10 cellular contexts compared by ENCODE assay signal in genomic region chr2:9174771-9175441, GRCh38. TPM values are rescaled to one million over a fixed set of nuclear protein-coding genes. Genes with fewer than 3 reads are reported as not detected.
DNase-seq lines count a peak whose midpoint lies in the region; ATAC-seq and TF ChIP-seq lines count a peak whose summit lies in the region.
"Had no signal": no experiment of that assay in that cellular context is flagged by ENCODE, and none has a peak within 500 bp of the region (broad histone marks: within the 10 kb centered on the region; RNA-seq: fewer than 3 reads in every experiment).

No MANE protein-coding gene starts in this region.

- DNase-seq in Jurkat, Clone E6-1 (ENCODE audit: low read depth, low spot score): peak; percentile 29
- DNase-seq in islet precursor cell (peak; percentile 94), mesenteric fat pad (ENCODE audit: low spot score) (no peak), left ventricle myocardium superior (no peak)
- DNase-seq in activated CD8-positive, alpha-beta memory T cell treated with anti-CD3 and anti-CD28 coated beads, Interleukin-2, amount 50 U/mL, for 48 hours: no peak
- DNase-seq: activated naive CD8-positive, alpha-beta T cell treated with anti-CD3 and anti-CD28 coated beads, Interleukin-2, amount 10 ng/mL, durations not matched to agents 7 days and 5 days; NCI-H2081 treated with DMSO at 0.1 percent for 48 hours had no signal

- ATAC-seq in SK-N-SH treated with all-trans-retinoic acid at 6 μM for 48 hours (peak; percentile 89), HG02884 (IDR thresholded peaks at IDR 0.05; ENCODE audit: unreplicated experiment) (no peak), left ventricle myocardium superior (no peak)

- peaks cover 0 to 11% (median 0%) of the 10 kb centered on the region in 11 experiments; a peak in 4 of 22 replicates for H3K9me3 ChIP-seq in BLaER1 treated with 17β-estradiol and CSF1 and Interleukin-3, amounts not matched to agents 10 nM and 100 nM (replicated peaks in 1 of 11)

- H3K27me3 ChIP-seq in BLaER1 treated with 17β-estradiol and CSF1 and Interleukin-3, amounts not matched to agents 10 nM and 100 nM: no peaks in the 10 kb centered on the region

- no peak overlapping the region for H3K4me3 ChIP-seq in BLaER1 treated with 17β-estradiol and CSF1 and Interleukin-3, amounts not matched to agents 10 nM and 100 nM
- H3K4me3 ChIP-seq in Jurkat, Clone E6-1 (ENCODE audit: low read length): no peak overlapping the region

- H3K4me1 ChIP-seq in BLaER1 treated with 17β-estradiol and CSF1 and Interleukin-3, amounts not matched to agents 10 nM and 100 nM: peaks cover 48 to 57% (median 52%) of the 10 kb centered on the region in 10 experiments

- intact Hi-C loops in left ventricle myocardium superior (cut with micrococcal nuclease): no loop called here

- H3K9ac ChIP-seq in BLaER1 treated with 17β-estradiol and CSF1 and Interleukin-3, amounts not matched to agents 10 nM and 100 nM: peak overlapping the region in 3 of 11 experiments; percentile 2 to 42 (median 24); a peak in 2 of 22 replicates

- peak overlapping the region in 5 of 11 experiments; percentile 2 to 55 (median 39); a peak in 7 of 22 replicates for H3K27ac ChIP-seq in BLaER1 treated with 17β-estradiol and CSF1 and Interleukin-3, amounts not matched to agents 10 nM and 100 nM

- H3K4me2 ChIP-seq in BLaER1 treated with 17β-estradiol and CSF1 and Interleukin-3, amounts not matched to agents 10 nM and 100 nM: peak overlapping the region; percentile 4 to 62 (median 49); a peak in 20 of 22 replicates

- no peaks in the 10 kb centered on the region for H4K20me1 ChIP-seq in BLaER1 treated with 17β-estradiol and CSF1 and Interleukin-3, amounts not matched to agents 10 nM and 100 nM

- H3K36me3 ChIP-seq in BLaER1 treated with 17β-estradiol and CSF1 and Interleukin-3, amounts not matched to agents 10 nM and 100 nM: no peaks in the 10 kb centered on the region

TF ChIP-seq in SK-N-SH treated with all-trans-retinoic acid at 6 μM for 48 hours, 23 proteins besides CTCF, POLR2A, EP300 and RAD21:
- no peak for TF ChIP-seq BACH2 (CRISPR knock-in tag; IDR thresholded peaks at IDR 0.05; ENCODE audit: borderline replicate concordance)

RNA-seq across cellular contexts. Expression of gene ASAP2, which starts 31.7 kb away (rescaled TPM):
- polyA plus RNA-seq in Jurkat, Clone E6-1 (2012; ENCODE audit: insufficient read depth, insufficient read length): 5.6 TPM
- total RNA-seq in mesenteric fat pad: 22.9 TPM
- 10.1 TPM for total RNA-seq in left ventricle myocardium superior
- total RNA-seq: activated naive CD8-positive, alpha-beta T cell treated with anti-CD3 and anti-CD28 coated beads, Interleukin-2, amount 10 ng/mL, durations not matched to agents 7 days and 5 days had no signal

Comparison
In these comparisons a context has a peak if more than half of its experiments do, and no peak if none do; other contexts are left out.
1. DNase-seq: peak in Jurkat, Clone E6-1 (single experiment) and islet precursor cell (single experiment); none in activated CD8-positive, alpha-beta memory T cell treated with anti-CD3 and anti-CD28 coated beads, Interleukin-2, amount 50 U/mL, for 48 hours (single experiment), mesenteric fat pad (single experiment) and left ventricle myocardium superior (single experiment).